ENCODE assay signal across 12 cellular contexts in genomic region chr4:140806175-140806574, GRCh38. TPM values are rescaled to one million over a fixed set of nuclear protein-coding genes. Genes with fewer than 3 reads are reported as not detected.
DNase-seq lines count a peak whose midpoint lies in the region; ATAC-seq and TF ChIP-seq lines count a peak whose summit lies in the region.
"Had no signal": no experiment of that assay in that cellular context is flagged by ENCODE, and none has a peak within 500 bp of the region (broad histone marks: within the 10 kb centered on the region; RNA-seq: fewer than 3 reads in every experiment).

No MANE protein-coding gene starts in this region.

- H3K4me1 Mint-ChIP-seq in progenitor cell of endocrine pancreas (ENCODE audit: low read depth) = no peaks in the 10 kb centered on the region
- peaks cover 2% of the 10 kb centered on the region for H3K4me1 Mint-ChIP-seq in glutamatergic neuron (ENCODE audit: low read depth, unreplicated experiment)

- peak; percentile 73 for ATAC-seq in GM19043 (IDR thresholded peaks at IDR 0.05; ENCODE audit: low read depth, unreplicated experiment)
- peak; percentile 74 for ATAC-seq in HG02610 (IDR thresholded peaks at IDR 0.05; ENCODE audit: unreplicated experiment)
- ATAC-seq in HG03432 (IDR thresholded peaks at IDR 0.05; ENCODE audit: unreplicated experiment) = peak; percentile 87
- ATAC-seq in gastroesophageal sphincter = no peak

- 95 to 96% methylated on average over 4 of the region's 4 CpGs for WGBS in gastroesophageal sphincter (ENCODE audit: low coverage in 1 of 2), 2 donors

- H3K27ac Mint-ChIP-seq in progenitor cell of endocrine pancreas = no peak overlapping the region
- H3K27ac Mint-ChIP-seq in glutamatergic neuron (ENCODE audit: unreplicated experiment) = no peak overlapping the region

- no peak overlapping the region for H3K4me3 ChIP-seq in gastroesophageal sphincter

- H3K27me3 ChIP-seq in gastroesophageal sphincter = no peaks in the 10 kb centered on the region

- H3K9me3 Mint-ChIP-seq in progenitor cell of endocrine pancreas (ENCODE audit: low read depth) = no peaks in the 10 kb centered on the region
- peaks cover 4% of the 10 kb centered on the region for H3K9me3 Mint-ChIP-seq in glutamatergic neuron (ENCODE audit: unreplicated experiment)

- H3K27me3 Mint-ChIP-seq in progenitor cell of endocrine pancreas (peaks cover 5% of the 10 kb centered on the region), glutamatergic neuron (ENCODE audit: unreplicated experiment) (peaks cover 2% of the 10 kb centered on the region)

- H3K9me3 ChIP-seq in gastroesophageal sphincter = no peaks in the 10 kb centered on the region
- H3K9me3 ChIP-seq: neutrophil had no signal

- TF ChIP-seq EP300 in gastroesophageal sphincter (IDR thresholded peaks at IDR 0.05) = no peak

- no peak for TF ChIP-seq POLR2A in gastroesophageal sphincter (IDR thresholded peaks at IDR 0.05)

- no peaks in the 10 kb centered on the region for H3K36me3 ChIP-seq in gastroesophageal sphincter
- H3K36me3 ChIP-seq: brain microvascular endothelial cell, neutrophil had no signal

- H3K27ac ChIP-seq in gastroesophageal sphincter = no peak overlapping the region
- H3K27ac ChIP-seq: brain microvascular endothelial cell, neutrophil had no signal

- H3K4me3 Mint-ChIP-seq in progenitor cell of endocrine pancreas (ENCODE audit: low read depth) (no peak overlapping the region), glutamatergic neuron (ENCODE audit: unreplicated experiment) (no peak overlapping the region)

- no peak for DNase-seq in progenitor cell of endocrine pancreas (ENCODE audit: low spot score, unreplicated experiment)
- no peak for DNase-seq in glutamatergic neuron
- no peak for DNase-seq in D341Med (ENCODE audit: low spot score)
- DNase-seq: brain microvascular endothelial cell, DMS79, NCI-H524, T-helper 2 cell had no signal

- TF ChIP-seq CTCF in gastroesophageal sphincter (IDR thresholded peaks at IDR 0.05) = no peak
- TF ChIP-seq CTCF in progenitor cell of endocrine pancreas (IDR thresholded peaks at IDR 0.05; ENCODE audit: unreplicated experiment) = no peak
- no peak for TF ChIP-seq CTCF in glutamatergic neuron (IDR thresholded peaks at IDR 0.05; ENCODE audit: partially characterized antibody, unreplicated experiment)

- peaks cover 0 to 14% (median 5%) of the 10 kb centered on the region in 3 donors for H3K4me1 ChIP-seq in gastroesophageal sphincter

- H3K36me3 Mint-ChIP-seq in progenitor cell of endocrine pancreas (ENCODE audit: insufficient read depth) = no peaks in the 10 kb centered on the region
- H3K36me3 Mint-ChIP-seq in glutamatergic neuron (ENCODE audit: unreplicated experiment) = no peaks in the 10 kb centered on the region

RNA-seq across cellular contexts. Expression of gene TBC1D9, which starts 50.0 kb away (rescaled TPM):
- total RNA-seq in gastroesophageal sphincter (10 to 100 TPM; 10.9 to 23.8 (median 16.6) TPM), progenitor cell of endocrine pancreas (36.4 and 37.4 TPM in 2 replicates), glutamatergic neuron (ENCODE audit: unreplicated experiment) (47.8 TPM)
